In genomic region chr3:178562869-178563232, GRCh38 we compare ENCODE assay signal across 29 cellular contexts. TPM values are rescaled to one million over a fixed set of nuclear protein-coding genes. Genes with fewer than 3 reads are reported as not detected.
DNase-seq lines count a peak whose midpoint lies in the region; ATAC-seq, FAIRE-seq and TF ChIP-seq lines count a peak whose summit lies in the region.
"Had no signal": no experiment of that assay in that cellular context is flagged by ENCODE, and none has a peak within 500 bp of the region (broad histone marks: within the 10 kb centered on the region; RNA-seq: fewer than 3 reads in every experiment).

No MANE protein-coding gene starts in this region.

- H3K79me2 ChIP-seq in GM23248 (ENCODE audit: insufficient read depth) = no peaks in the 10 kb centered on the region

- no peak overlapping the region for H3K4me3 ChIP-seq in GM23248
- no peak overlapping the region for H3K4me3 ChIP-seq in astrocyte of the spinal cord (ENCODE audit: low read depth, low read length)
- H3K4me3 ChIP-seq in right cardiac atrium (ENCODE audit: low read length) = no peak overlapping the region
- no peak overlapping the region for H3K4me3 ChIP-seq in naive thymus-derived CD4-positive, alpha-beta T cell (ENCODE audit: low read length)
- no peak overlapping the region for H3K4me3 ChIP-seq in Peyer's patch
- H3K4me3 ChIP-seq: adrenal gland, prostate gland, SJCRH30 had no signal

- H3K4me1 Mint-ChIP-seq in naive thymus-derived CD4-positive, alpha-beta T cell = no peaks in the 10 kb centered on the region
- H3K4me1 Mint-ChIP-seq: activated CD4-positive, alpha-beta T cell treated with anti-CD3 and anti-CD28 coated beads for 36 hours; CD8-positive, alpha-beta memory T cell; natural killer cell had no signal

- TF ChIP-seq CTCF in astrocyte of the spinal cord (IDR thresholded peaks at IDR 0.05; ENCODE audit: low read depth, low read length) (no peak), Peyer's patch (IDR thresholded peaks at IDR 0.05) (no peak)

- DNase-seq in A172 (ENCODE audit: low spot score) (peak; percentile 18), GM23248 (peak; percentile 27), astrocyte of the spinal cord (ENCODE audit: low read depth, low spot score) (peak; percentile 53), right cardiac atrium (no peak), Peyer's patch (no peak), GM12892 (ENCODE audit: insufficient read length) (no peak)
- no peak for DNase-seq in naive thymus-derived CD4-positive, alpha-beta T cell
- DNase-seq: ACHN; activated CD4-positive, alpha-beta T cell treated with anti-CD3 and anti-CD28 coated beads for 36 hours; activated effector memory CD4-positive, alpha-beta T cell treated with Interleukin-2 at 50 U/mL for 16 hours; adrenal gland; CD8-positive, alpha-beta memory T cell; cerebellar nuclear complex; endodermal cell; foreskin melanocyte; natural killer cell; NCI-H1092; NCI-H524; SJCRH30; stimulated activated CD4-positive, alpha-beta T cell treated with anti-CD3 and anti-CD28 coated beads, Interleukin-15, amount 100 ng/mL, for 24 hours; stimulated activated naive CD8-positive, alpha-beta T cell treated with anti-CD3 and anti-CD28 coated beads, Interleukin-15, Interleukin-2, amounts not matched to agents 100 U/mL and 50 U/mL, for 24 hours; T1000; trophoblast cell had no signal

- intact Hi-C loops in right cardiac atrium (cut with DNase I) = no loop called here
- intact Hi-C loops in naive thymus-derived CD4-positive, alpha-beta T cell (cut with micrococcal nuclease) = no loop called here

- no peak overlapping the region for H3K9ac ChIP-seq in GM23248

- no peak overlapping the region for H3K27ac Mint-ChIP-seq in naive thymus-derived CD4-positive, alpha-beta T cell
- H3K27ac Mint-ChIP-seq: activated CD4-positive, alpha-beta T cell treated with anti-CD3 and anti-CD28 coated beads for 36 hours; CD8-positive, alpha-beta memory T cell; endodermal cell; natural killer cell had no signal

- 0 to 19% methylated on average over 1 of the region's 1 CpG for WGBS in GM23248 (ENCODE audit: low coverage in 1 of 2, low lambda C conversion rate in 2 of 2, missing lambda C conversion rate in 2 of 2), 2 experiments
- 47% methylated on average over 1 of the region's 1 CpG for WGBS in right cardiac atrium

- TF ChIP-seq POLR2A in Peyer's patch (IDR thresholded peaks at IDR 0.05) = no peak
- TF ChIP-seq POLR2A in GM12892 (IDR thresholded peaks at IDR 0.05; ENCODE audit: low read depth, low read length) = no peak

- H3K36me3 ChIP-seq in GM23248 (ENCODE audit: low read depth) = no peaks in the 10 kb centered on the region
- no peaks in the 10 kb centered on the region for H3K36me3 ChIP-seq in naive thymus-derived CD4-positive, alpha-beta T cell (ENCODE audit: control insufficient read depth in 2 of 3, insufficient read depth in 3 of 3, low read length in 3 of 3)
- no peaks in the 10 kb centered on the region for H3K36me3 ChIP-seq in Peyer's patch
- H3K36me3 ChIP-seq: adrenal gland, prostate gland, SJCRH30 had no signal

- H3K27ac ChIP-seq in GM23248 (no peak overlapping the region), right cardiac atrium (ENCODE audit: low read length) (no peak overlapping the region), Peyer's patch (no peak overlapping the region)
- H3K27ac ChIP-seq in naive thymus-derived CD4-positive, alpha-beta T cell (ENCODE audit: low read depth, low read length) = no peak overlapping the region
- H3K27ac ChIP-seq: adrenal gland, HL-60, prostate gland, SJCRH30 had no signal

- peaks cover 0 to 2% (median 0%) of the 10 kb centered on the region in 11 donors for H3K9me3 Mint-ChIP-seq in naive thymus-derived CD4-positive, alpha-beta T cell
- H3K9me3 Mint-ChIP-seq: endodermal cell had no signal

- peaks cover 0 to 8% (median 4%) of the 10 kb centered on the region in 5 donors for H3K27me3 Mint-ChIP-seq in naive thymus-derived CD4-positive, alpha-beta T cell

- H3K36me3 Mint-ChIP-seq in naive thymus-derived CD4-positive, alpha-beta T cell = no peaks in the 10 kb centered on the region
- H3K36me3 Mint-ChIP-seq: CD8-positive, alpha-beta memory T cell; natural killer cell had no signal

- H3K27me3 ChIP-seq in GM23248 (replicated peaks; ENCODE audit: insufficient read depth) (no peaks in the 10 kb centered on the region), right cardiac atrium (ENCODE audit: control insufficient read depth, insufficient read depth) (no peaks in the 10 kb centered on the region), Peyer's patch (no peaks in the 10 kb centered on the region)
- no peaks in the 10 kb centered on the region for H3K27me3 ChIP-seq in naive thymus-derived CD4-positive, alpha-beta T cell (ENCODE audit: control insufficient read depth in 2 of 2, insufficient read depth in 2 of 2, low read length in 2 of 2)
- H3K27me3 ChIP-seq: adrenal gland, SJCRH30 had no signal

- no peaks in the 10 kb centered on the region for H3K9me2 ChIP-seq in GM23248 (ENCODE audit: insufficient read depth)

- CTCF ChIA-PET in naive thymus-derived CD4-positive, alpha-beta T cell (lab: Charles Lee) = no interaction called here

- H3K4me1 ChIP-seq in GM23248 (ENCODE audit: insufficient read depth) (no peaks in the 10 kb centered on the region), right cardiac atrium (ENCODE audit: control insufficient read depth, insufficient read depth, low read length) (peaks cover 3% of the 10 kb centered on the region), Peyer's patch (no peaks in the 10 kb centered on the region)
- no peaks in the 10 kb centered on the region for H3K4me1 ChIP-seq in naive thymus-derived CD4-positive, alpha-beta T cell (ENCODE audit: control insufficient read depth in 2 of 2, insufficient read depth in 2 of 2, low read length in 2 of 2)
- H3K4me1 ChIP-seq: adrenal gland, prostate gland, SJCRH30 had no signal

- no peak overlapping the region for H3K4me3 Mint-ChIP-seq in naive thymus-derived CD4-positive, alpha-beta T cell
- H3K4me3 Mint-ChIP-seq: activated CD4-positive, alpha-beta T cell treated with anti-CD3 and anti-CD28 coated beads for 36 hours; CD8-positive, alpha-beta memory T cell; endodermal cell; natural killer cell had no signal

- ATAC-seq in right cardiac atrium (peak; percentile 64 to 72), HG03139 (IDR thresholded peaks at IDR 0.05; ENCODE audit: unreplicated experiment) (no peak)
- ATAC-seq in naive thymus-derived CD4-positive, alpha-beta T cell = no peak
- ATAC-seq: activated CD4-positive, alpha-beta T cell treated with anti-CD3 and anti-CD28 coated beads for 36 hours; natural killer cell; stimulated activated naive CD8-positive, alpha-beta T cell treated with anti-CD3 and anti-CD28 coated beads, Interleukin-15, Interleukin-2, amounts not matched to agents 100 U/mL and 50 U/mL, for 24 hours had no signal

- FAIRE-seq in GM12892 (lab: Jason Lieb, UNC) = no peak
- FAIRE-seq: G401.6, H1 had no signal

- H3K9me3 ChIP-seq in GM23248 (ENCODE audit: low read depth) (no peaks in the 10 kb centered on the region), right cardiac atrium (ENCODE audit: control insufficient read depth, low read length) (no peaks in the 10 kb centered on the region), Peyer's patch (no peaks in the 10 kb centered on the region)
- H3K9me3 ChIP-seq in naive thymus-derived CD4-positive, alpha-beta T cell (ENCODE audit: control insufficient read depth in 2 of 3, low read length in 3 of 3) = no peaks in the 10 kb centered on the region
- H3K9me3 ChIP-seq: adrenal gland, prostate gland, SJCRH30 had no signal

- in situ Hi-C loops in GM23248 (cut with MboI) (no loop called here), astrocyte of the spinal cord (cut with HindIII; ENCODE audit: low sequenced_read_pairs) (no loop called here)

- POLR2A ChIA-PET in naive thymus-derived CD4-positive, alpha-beta T cell (lab: Charles Lee) = no interaction called here

- H2AFZ ChIP-seq in GM23248 = no peak overlapping the region

- H4K20me1 ChIP-seq in GM23248 (ENCODE audit: insufficient read depth) = no peaks in the 10 kb centered on the region

- H3K4me2 ChIP-seq in GM23248 (ENCODE audit: unreplicated experiment) = no peak overlapping the region

- H3F3A ChIP-seq in GM23248 (ENCODE audit: insufficient read depth) = no peaks in the 10 kb centered on the region

RNA-seq across cellular contexts. Expression of gene KCNMB2, which starts 26.6 kb away (rescaled TPM):
- total RNA-seq in A172 (2014; rRNA removed; shearing (Covaris generic)) = not detected in 2 replicates
- total RNA-seq in GM23248 (2014; rRNA removed; shearing (Covaris generic)) = not detected in 2 replicates
- polyA plus RNA-seq in GM23248 (2016; fragmentation: Nextera tagmentation; extraction: Ambion mirVana) = not detected in 2 replicates
- 1 to 10 TPM; 4.5 to 10.0 (median 5.9) TPM for total RNA-seq in right cardiac atrium
- 4.6 TPM for polyA plus RNA-seq in right cardiac atrium
- not detected for total RNA-seq in naive thymus-derived CD4-positive, alpha-beta T cell
- not detected for polyA plus RNA-seq in naive thymus-derived CD4-positive, alpha-beta T cell
- total RNA-seq in Peyer's patch = not detected
- 8.6 TPM for polyA plus RNA-seq in GM12892 (2012; ENCODE audit: missing spikeins)
- total RNA-seq: activated CD4-positive, alpha-beta T cell treated with anti-CD3 and anti-CD28 coated beads for 36 hours; CD8-positive, alpha-beta memory T cell; endodermal cell; H1; lower leg skin; natural killer cell; SJCRH30 had no signal
- polyA plus RNA-seq: CD8-positive, alpha-beta memory T cell; H1 had no signal

Comparison
In these comparisons a context has a peak if more than half of its experiments do, and no peak if none do; other contexts are left out.
1. DNase-seq: peak in A172 (single experiment), GM23248 (single experiment) and astrocyte of the spinal cord (single experiment); none in right cardiac atrium (0 of 3), naive thymus-derived CD4-positive, alpha-beta T cell (0 of 9), Peyer's patch (0 of 3) and GM12892 (single experiment).
2. ATAC-seq: peak in right cardiac atrium (2 of 2); none in naive thymus-derived CD4-positive, alpha-beta T cell (single experiment) and HG03139 (single experiment).